ENCODE assay signal across 13 cellular contexts in genomic region chr6:31574106-31575061, GRCh38. TPM values are rescaled to one million over a fixed set of nuclear protein-coding genes. Genes with fewer than 3 reads are reported as not detected.
DNase-seq lines count a peak whose midpoint lies in the region; ATAC-seq and TF ChIP-seq lines count a peak whose summit lies in the region.
"Had no signal": no experiment of that assay in that cellular context is flagged by ENCODE, and none has a peak within 500 bp of the region (broad histone marks: within the 10 kb centered on the region; RNA-seq: fewer than 3 reads in every experiment).

No MANE protein-coding gene starts in this region.

- DNase-seq in NCI-H1417 treated with DMSO at 0.1 percent for 48 hours (lab: John Stamatoyannopoulos, UW) (no peak), SKM-1 (lab: John Stamatoyannopoulos, UW; ENCODE audit: unreplicated experiment) (no peak)
- DNase-seq: midbrain had no signal

- no peaks in the 10 kb centered on the region for H3K9me3 ChIP-seq in neutrophil
- H3K9me3 ChIP-seq: breast epithelium, testis had no signal

- H3K4me1 Mint-ChIP-seq in activated T-helper 17 cell treated with anti-CD3 and anti-CD28 coated beads, Interleukin-2, amount 50 U/mL, for 72 hours, result peaks cover 45% of the 10 kb centered on the region

- H3K4me3 ChIP-seq in GM08714 (ENCODE audit: low read length) (peak overlapping the region; percentile 84; the same call in 1 of the 2 replicates), neutrophil (ENCODE audit: low read depth in 1 of 2, low read length in 1 of 2) (peak overlapping the region; percentile 65 to 67)
- H3K4me3 ChIP-seq: smooth muscle cell, testis had no signal

- H3K27ac ChIP-seq in neutrophil, result peak overlapping the region; percentile 84
- H3K27ac ChIP-seq: testis had no signal

- no peak for TF ChIP-seq CTCF in neutrophil (IDR thresholded peaks at IDR 0.05)

- peak; percentile 7 for TF ChIP-seq POLR2A in GM19099 (IDR thresholded peaks at IDR 0.05; ENCODE audit: extremely low read depth, insufficient read length, low read depth)

- no peaks in the 10 kb centered on the region for H3K27me3 Mint-ChIP-seq in activated T-helper 17 cell treated with anti-CD3 and anti-CD28 coated beads, Interleukin-2, amount 50 U/mL, for 72 hours

- peak overlapping the region; percentile 97 for H3K27ac Mint-ChIP-seq in activated T-helper 17 cell treated with anti-CD3 and anti-CD28 coated beads, Interleukin-2, amount 50 U/mL, for 72 hours

- peaks cover 28 to 33% of the 10 kb centered on the region in 2 experiments for H3K4me1 ChIP-seq in neutrophil (ENCODE audit: control insufficient read depth in 1 of 2, insufficient read depth in 1 of 2, low read depth in 1 of 2, low read length in 1 of 2)
- H3K4me1 ChIP-seq: breast epithelium, testis had no signal

- peaks cover 10% of the 10 kb centered on the region for H3K36me3 ChIP-seq in neutrophil
- H3K36me3 ChIP-seq: breast epithelium had no signal

- no peaks in the 10 kb centered on the region for H3K27me3 ChIP-seq in neutrophil
- H3K27me3 ChIP-seq: testis had no signal

- peak; percentile 8 for ATAC-seq in activated T-helper 17 cell treated with anti-CD3 and anti-CD28 coated beads, Interleukin-2, amount 50 U/mL, for 72 hours (replicated peaks)
- ATAC-seq in HG03460 (IDR thresholded peaks at IDR 0.05; ENCODE audit: unreplicated experiment) (no peak), HG03565 (IDR thresholded peaks at IDR 0.05; ENCODE audit: unreplicated experiment) (no peak)

- H3K4me3 Mint-ChIP-seq in activated T-helper 17 cell treated with anti-CD3 and anti-CD28 coated beads, Interleukin-2, amount 50 U/mL, for 72 hours, result peak overlapping the region; percentile 100

- H3K9me3 Mint-ChIP-seq in activated T-helper 17 cell treated with anti-CD3 and anti-CD28 coated beads, Interleukin-2, amount 50 U/mL, for 72 hours, result peaks cover 5% of the 10 kb centered on the region

- peaks cover 78% of the 10 kb centered on the region for H3K36me3 Mint-ChIP-seq in activated T-helper 17 cell treated with anti-CD3 and anti-CD28 coated beads, Interleukin-2, amount 50 U/mL, for 72 hours (ENCODE audit: low read depth)

RNA-seq across cellular contexts. Expression of gene TNF, which starts 1.0 kb away (rescaled TPM):
- 100 to 1,000 TPM in 1 of 2 donors, 10 to 100 TPM in 1; 69.5 to 199 TPM for total RNA-seq in activated T-helper 17 cell treated with anti-CD3 and anti-CD28 coated beads, Interleukin-2, amount 50 U/mL, for 72 hours

RNA-seq across cellular contexts. Expression of gene LTA, which starts 2.3 kb away (rescaled TPM):
- total RNA-seq in activated T-helper 17 cell treated with anti-CD3 and anti-CD28 coated beads, Interleukin-2, amount 50 U/mL, for 72 hours, result 100 to 1,000 TPM; 163 to 567 TPM
- total RNA-seq: fibroblast of villous mesenchyme, smooth muscle cell had no signal

RNA-seq across cellular contexts. Expression of gene LTB, which starts 7.8 kb away (rescaled TPM):
- total RNA-seq in activated T-helper 17 cell treated with anti-CD3 and anti-CD28 coated beads, Interleukin-2, amount 50 U/mL, for 72 hours, result 100 to 1,000 TPM; 269 to 395 TPM
- total RNA-seq: fibroblast of villous mesenchyme, smooth muscle cell had no signal

RNA-seq across cellular contexts. Expression of gene LST1, which starts 11.7 kb away (rescaled TPM):
- total RNA-seq in activated T-helper 17 cell treated with anti-CD3 and anti-CD28 coated beads, Interleukin-2, amount 50 U/mL, for 72 hours, result 10 to 100 TPM in 1 of 2 donors, 1 to 10 TPM in 1; 8.1 to 28.7 TPM
- total RNA-seq: fibroblast of villous mesenchyme, smooth muscle cell had no signal

RNA-seq across cellular contexts. Expression of gene NCR3, which starts 18.4 kb away (rescaled TPM):
- 10 to 100 TPM; 25.4 to 28.6 TPM for total RNA-seq in activated T-helper 17 cell treated with anti-CD3 and anti-CD28 coated beads, Interleukin-2, amount 50 U/mL, for 72 hours
- total RNA-seq: breast epithelium, fibroblast of villous mesenchyme, smooth muscle cell had no signal
